In the genomic region with DNA sequence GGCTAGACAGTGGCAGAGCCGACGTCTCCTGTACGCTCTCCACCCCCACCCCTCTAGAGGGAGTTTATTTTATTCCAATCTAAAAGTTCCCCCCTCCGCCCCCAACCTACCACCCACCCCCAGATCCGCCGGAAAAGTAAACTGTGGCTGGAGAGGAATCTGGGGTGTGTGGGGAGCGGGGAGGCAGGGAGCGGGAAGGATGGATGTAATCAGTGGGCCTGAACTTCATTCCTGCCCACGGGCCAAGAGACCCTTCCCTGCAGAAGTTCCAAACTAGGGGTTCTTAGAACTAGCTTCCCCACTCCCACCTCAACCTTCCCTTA, we compare ENCODE assay signal across 8 cellular contexts. TPM values are rescaled to one million over a fixed set of nuclear protein-coding genes. Genes with fewer than 3 reads are reported as not detected.
DNase-seq lines count a peak whose midpoint lies in the region; ATAC-seq and TF ChIP-seq lines count a peak whose summit lies in the region.

No MANE protein-coding gene starts in this region.

- no peak for TF ChIP-seq CTCF in CD4-positive, alpha-beta T cell (IDR thresholded peaks at IDR 0.05)
- TF ChIP-seq CTCF in Peyer's patch (IDR thresholded peaks at IDR 0.05) (no peak), epithelial cell of proximal tubule (conservative IDR thresholded peaks at IDR 0.05; ENCODE audit: low read depth, low read length) (no peak), ovary (IDR thresholded peaks at IDR 0.05) (no peak)

- TF ChIP-seq EP300 in ovary (IDR thresholded peaks at IDR 0.05): no peak

- H3K9me3 ChIP-seq in CD4-positive, alpha-beta T cell (ENCODE audit: control insufficient read depth, low read length): no peaks in the 10 kb centered on the region
- H3K9me3 ChIP-seq in Peyer's patch: no peaks in the 10 kb centered on the region
- H3K9me3 ChIP-seq in ovary: no peaks in the 10 kb centered on the region

- peaks cover 0 to 59% (median 26%) of the 10 kb centered on the region in 4 donors for H3K4me1 ChIP-seq in Peyer's patch
- peaks cover 9% of the 10 kb centered on the region for H3K4me1 ChIP-seq in ovary (ENCODE audit: insufficient read depth)

- DNase-seq in CD4-positive, alpha-beta T cell: no peak
- DNase-seq in Peyer's patch (no peak), epithelial cell of proximal tubule (ENCODE audit: low read depth) (no peak), ovary (no peak), NCI-H2081 treated with DMSO at 0.1 percent for 48 hours (lab: John Stamatoyannopoulos, UW) (no peak), SIG-M5 (lab: John Stamatoyannopoulos, UW) (no peak), nucleus accumbens (lab: John Stamatoyannopoulos, UW) (no peak)

- peak overlapping the region; percentile 92 for H3K4me3 Mint-ChIP-seq in CD4-positive, alpha-beta T cell

- H3K27ac ChIP-seq in CD4-positive, alpha-beta T cell (ENCODE audit: low read depth, low read length): peak overlapping the region; percentile 96
- H3K27ac ChIP-seq in Peyer's patch (peak overlapping the region; percentile 100), ovary (peak overlapping the region; percentile 79 to 91)

- peaks cover 19% of the 10 kb centered on the region for H3K36me3 Mint-ChIP-seq in CD4-positive, alpha-beta T cell (ENCODE audit: low read depth)

- CTCF ChIA-PET in CD4-positive, alpha-beta T cell (lab: Charles Lee): no interaction called here

- H3K9me3 Mint-ChIP-seq in CD4-positive, alpha-beta T cell: no peaks in the 10 kb centered on the region

- POLR2A ChIA-PET in CD4-positive, alpha-beta T cell (lab: Charles Lee): no interaction called here

- H3K36me3 ChIP-seq in Peyer's patch: no peaks in the 10 kb centered on the region
- no peaks in the 10 kb centered on the region for H3K36me3 ChIP-seq in ovary

- TF ChIP-seq POLR2A in Peyer's patch (IDR thresholded peaks at IDR 0.05) (no peak), ovary (IDR thresholded peaks at IDR 0.05) (no peak)

- 15 to 23% (median 18%) methylated on average over 9 of the region's 9 CpGs for WGBS in ovary, 3 donors

- no peaks in the 10 kb centered on the region for H3K27me3 ChIP-seq in CD4-positive, alpha-beta T cell (ENCODE audit: control insufficient read depth, insufficient read depth, low read length)
- H3K27me3 ChIP-seq in Peyer's patch: no peaks in the 10 kb centered on the region
- no peaks in the 10 kb centered on the region for H3K27me3 ChIP-seq in ovary

- H3K4me3 ChIP-seq in Peyer's patch: peak overlapping the region; percentile 92 to 99 (median 96)
- H3K4me3 ChIP-seq in epithelial cell of proximal tubule (ENCODE audit: low read depth, low read length): peak overlapping the region; percentile 62
- H3K4me3 ChIP-seq in ovary: peak overlapping the region; percentile 99

- peaks cover 44% of the 10 kb centered on the region for H3K4me1 Mint-ChIP-seq in CD4-positive, alpha-beta T cell (ENCODE audit: low read depth)

- peak overlapping the region; percentile 93 for H3K27ac Mint-ChIP-seq in CD4-positive, alpha-beta T cell

- H3K27me3 Mint-ChIP-seq in CD4-positive, alpha-beta T cell: peaks cover 4% of the 10 kb centered on the region

- intact Hi-C loops in CD4-positive, alpha-beta T cell (cut with DNase I, micrococcal nuclease): loop anchor here in 1 of 2 experiments (1.0 kb wide), 1 partner anchor 24 kb away; no protein-coding TSS in a partner anchor
- intact Hi-C loops in ovary (cut with DNase I): no loop called here

- no peak for ATAC-seq in CD4-positive, alpha-beta T cell (ENCODE audit: poor library complexity)
- no peak for ATAC-seq in HG02938 (IDR thresholded peaks at IDR 0.05; ENCODE audit: unreplicated experiment)

RNA-seq across cellular contexts. Expression of a gene that starts 0.5 kb away (rescaled TPM):
- 100 to 1,000 TPM; 357 to 368 TPM for total RNA-seq in CD4-positive, alpha-beta T cell
- total RNA-seq in Peyer's patch: 10 to 100 TPM; 19.0 to 40.5 (median 29.4) TPM
- 11.5 and 12.7 TPM in 2 replicates for total RNA-seq in epithelial cell of proximal tubule
- total RNA-seq in ovary: 100 to 1,000 TPM in 2 of 7 donors, 10 to 100 TPM in 5; 22.4 to 118 (median 54.9) TPM
- polyA plus RNA-seq in ovary: 10 to 100 TPM in 1 of 2 donors, 1 to 10 TPM in 1; 6.5 to 24.7 TPM

RNA-seq across cellular contexts. Expression of a gene that starts 38.5 kb away (rescaled TPM):
- total RNA-seq in CD4-positive, alpha-beta T cell: not detected
- under 1 TPM in 1 of 4 donors, not detected in 3; 0.76 TPM for total RNA-seq in Peyer's patch
- total RNA-seq in epithelial cell of proximal tubule: 0.12 TPM in 1 of 2 replicates, not detected in the other
- under 1 TPM in 2 of 7 donors, not detected in 5; 0.10 to 0.11 TPM for total RNA-seq in ovary
- under 1 TPM; 0.04 to 0.13 TPM for polyA plus RNA-seq in ovary

RNA-seq across cellular contexts. Expression of a gene that starts 46.5 kb away (rescaled TPM):
- total RNA-seq in CD4-positive, alpha-beta T cell: 1 to 10 TPM; 4.1 to 5.2 TPM
- total RNA-seq in Peyer's patch (10 to 100 TPM in 2 of 4 donors, 1 to 10 TPM in 2; 8.4 to 41.3 (median 19.1) TPM), epithelial cell of proximal tubule (0.58 and 0.86 TPM in 2 replicates), ovary (10 to 100 TPM in 3 of 7 donors, 1 to 10 TPM in 4; 4.8 to 21.4 (median 9.1) TPM)
- polyA plus RNA-seq in ovary: 1 to 10 TPM; 4.2 to 4.8 TPM

RNA-seq across cellular contexts. Expression of a gene that starts 46.5 kb away (rescaled TPM):
- total RNA-seq in CD4-positive, alpha-beta T cell: 10 to 100 TPM; 29.1 to 31.5 TPM
- total RNA-seq in Peyer's patch (100 to 1,000 TPM in 3 of 4 donors, 10 to 100 TPM in 1; 85.8 to 145 (median 128) TPM), epithelial cell of proximal tubule (17.6 and 38.8 TPM in 2 replicates), ovary (10 to 100 TPM; 38.0 to 54.5 (median 47.8) TPM)
- polyA plus RNA-seq in ovary: 10 to 100 TPM; 31.4 to 32.5 TPM
